Comparison of ENCODE assay signal across 34 cellular contexts in genomic region chr12:79400481-79400880, GRCh38.
"Had no signal": no experiment of that assay in that cellular context is flagged by ENCODE, and none has a peak within 500 bp of the region (broad histone marks: within the 10 kb centered on the region; RNA-seq: fewer than 3 reads in every experiment).

No MANE protein-coding gene starts in this region.

- H3K27me3 Mint-ChIP-seq: activated CD4-positive, alpha-beta memory T cell treated with anti-CD3 and anti-CD28 coated beads for 36 hours had no signal

- H3K36me3 ChIP-seq: adrenal gland, breast epithelium, MG63, Peyer's patch had no signal

- FAIRE-seq: astrocyte had no signal

- H3K27me3 ChIP-seq: adrenal gland, body of pancreas, breast epithelium, MG63, Peyer's patch had no signal

- DNase-seq: activated B cell treated with CpG ODN at 0.5 μM for 24 hours; activated CD4-positive, alpha-beta memory T cell treated with anti-CD3 and anti-CD28 coated beads for 36 hours; activated CD4-positive, alpha-beta T cell treated with anti-CD3 and anti-CD28 coated beads for 4 hours; activated CD4-positive, alpha-beta T cell treated with anti-CD3 and anti-CD28 coated beads, Interleukin-2, amount 50 U/mL, for 1 hour; activated CD4-positive, CD25-positive, alpha-beta regulatory T cell treated with anti-CD3 and anti-CD28 coated beads, Interleukin-2, amount 50 U/mL, for 72 hours; activated CD8-positive, alpha-beta memory T cell treated with anti-CD3 and anti-CD28 coated beads, Interleukin-2, amount 50 U/mL, for 4 hours; activated gamma-delta T cell treated with Interleukin-2 at 50 U/mL for 16 hours; activated naive CD4-positive, alpha-beta T cell treated with anti-CD3 and anti-CD28 coated beads for 36 hours; activated T-cell treated with anti-CD3 and anti-CD28 coated beads for 4 hours; activated T-cell treated with anti-CD3 and anti-CD28 coated beads, Interleukin-2, amount 50 U/mL, for 4 hours; adrenal gland; body of pancreas; Kasumi-1; KG1; MG63; NCI-H1048; NCI-H1105 treated with DMSO at 0.1 percent for 48 hours; NCI-H1694; NCI-H510A; NCI-H526; NK-92 treated with Interleukin-12 subunit alpha and Interleukin-12 subunit beta, amount 100 ng/mL, for 24 hours; PC-3; Peyer's patch; RPMI8226; SHP77 treated with DMSO at 0.1 percent for 48 hours; SW 1271; T-helper 1 cell; T-helper 2 cell; T-helper 9 cell had no signal

- H3K4me3 Mint-ChIP-seq: activated B cell treated with CpG ODN at 0.5 μM for 24 hours; activated CD4-positive, alpha-beta memory T cell treated with anti-CD3 and anti-CD28 coated beads for 36 hours; activated naive CD4-positive, alpha-beta T cell treated with anti-CD3 and anti-CD28 coated beads for 36 hours; activated T-cell treated with anti-CD3 and anti-CD28 coated beads, Interleukin-2, amount 50 U/mL, for 4 hours; activated T-helper 1 cell treated with anti-CD3 and anti-CD28 coated beads, Interleukin-12 subunit alpha, Interleukin-12 subunit beta, Interleukin-2, Interleukin-4 antibody, amounts not matched to agents 30 ng/mL and 10 ng/mL and 1 ng/mL, durations not matched to agents 14 hours and 24 hours and 36 hours had no signal

- ATAC-seq: activated naive CD4-positive, alpha-beta T cell treated with anti-CD3 and anti-CD28 coated beads, Interleukin-2, amount 50 U/mL, for 72 hours; activated T-cell treated with anti-CD3 and anti-CD28 coated beads, Interleukin-2, amount 50 U/mL, for 4 hours; body of pancreas; PC-3 had no signal

- H3K27ac Mint-ChIP-seq: activated B cell treated with CpG ODN at 0.5 μM for 24 hours; activated CD4-positive, alpha-beta memory T cell treated with anti-CD3 and anti-CD28 coated beads for 36 hours; activated naive CD4-positive, alpha-beta T cell treated with anti-CD3 and anti-CD28 coated beads for 36 hours; activated naive CD4-positive, alpha-beta T cell treated with anti-CD3 and anti-CD28 coated beads, Interleukin-2, amount 50 U/mL, for 72 hours; activated T-helper 1 cell treated with anti-CD3 and anti-CD28 coated beads, Interleukin-12 subunit alpha, Interleukin-12 subunit beta, Interleukin-2, Interleukin-4 antibody, amounts not matched to agents 30 ng/mL and 10 ng/mL and 1 ng/mL, durations not matched to agents 14 hours and 24 hours and 36 hours had no signal

- H3K36me3 Mint-ChIP-seq: activated CD4-positive, alpha-beta memory T cell treated with anti-CD3 and anti-CD28 coated beads for 36 hours; activated naive CD4-positive, alpha-beta T cell treated with anti-CD3 and anti-CD28 coated beads, Interleukin-2, amount 50 U/mL, for 72 hours had no signal

- H3K4me3 ChIP-seq: adrenal gland, body of pancreas, breast epithelium, MG63, Peyer's patch had no signal

- H3K9me3 Mint-ChIP-seq: activated B cell treated with CpG ODN at 0.5 μM for 24 hours; activated CD4-positive, alpha-beta memory T cell treated with anti-CD3 and anti-CD28 coated beads for 36 hours; activated naive CD4-positive, alpha-beta T cell treated with anti-CD3 and anti-CD28 coated beads for 36 hours; activated T-cell treated with anti-CD3 and anti-CD28 coated beads, Interleukin-2, amount 50 U/mL, for 4 hours; activated T-helper 1 cell treated with anti-CD3 and anti-CD28 coated beads, Interleukin-12 subunit alpha, Interleukin-12 subunit beta, Interleukin-2, Interleukin-4 antibody, amounts not matched to agents 30 ng/mL and 10 ng/mL and 1 ng/mL, durations not matched to agents 14 hours and 24 hours and 36 hours had no signal

- H3K4me1 ChIP-seq: adrenal gland, body of pancreas, breast epithelium, Peyer's patch had no signal

- H3K4me1 Mint-ChIP-seq: activated B cell treated with CpG ODN at 0.5 μM for 24 hours had no signal

- H3K27ac ChIP-seq: adrenal gland, body of pancreas, breast epithelium, Peyer's patch, VCaP had no signal

- H3K9me3 ChIP-seq: adrenal gland, body of pancreas, breast epithelium, MG63, Peyer's patch had no signal
